Comparison of ENCODE assay signal across 8 cellular contexts in the genomic region with DNA sequence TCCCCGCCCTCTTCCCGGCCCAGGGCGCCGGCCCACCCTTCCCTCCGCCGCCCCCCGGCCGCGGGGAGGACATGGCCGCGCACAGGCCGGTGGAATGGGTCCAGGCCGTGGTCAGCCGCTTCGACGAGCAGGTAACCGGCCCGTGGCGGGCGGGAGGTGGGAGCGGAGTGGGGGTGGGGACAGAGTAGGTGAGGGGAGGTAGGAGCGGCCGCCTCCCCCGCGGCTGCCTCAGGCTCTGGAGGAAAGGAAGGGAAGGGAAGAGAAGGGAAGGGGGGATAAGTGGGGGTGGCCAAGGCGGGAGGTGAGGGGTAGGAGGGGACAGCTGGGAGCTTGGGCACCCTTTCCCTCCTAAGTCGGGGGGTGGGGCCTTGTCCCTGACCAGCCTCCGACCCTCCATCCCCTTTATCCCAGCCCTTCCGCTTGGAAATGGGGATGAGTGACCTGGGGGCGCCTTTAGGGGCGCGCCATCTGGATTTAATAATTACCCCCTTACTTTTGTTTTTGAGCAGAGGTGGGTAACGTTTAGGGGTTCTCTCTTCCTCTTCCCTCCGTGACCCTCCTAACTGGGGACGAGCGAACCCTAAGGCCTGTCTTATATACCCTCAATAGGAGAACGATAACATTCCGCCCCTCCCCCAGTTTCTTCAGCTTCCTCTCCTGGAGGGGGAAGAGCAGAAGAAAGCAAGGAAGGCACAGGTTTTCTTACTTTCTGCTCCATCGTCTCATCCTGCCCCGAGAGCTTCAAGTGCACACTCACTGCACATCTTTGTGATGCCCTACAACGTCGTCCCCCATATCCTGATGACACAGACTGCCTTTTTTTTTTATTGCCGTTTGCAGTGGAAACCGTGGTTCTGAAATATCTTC. TPM values are rescaled to one million over a fixed set of nuclear protein-coding genes. Genes with fewer than 3 reads are reported as not detected.
DNase-seq lines count a peak whose midpoint lies in the region; ATAC-seq and TF ChIP-seq lines count a peak whose summit lies in the region.

No MANE protein-coding gene starts in this region.

- H3K4me3 ChIP-seq in GM12875 (ENCODE audit: low read depth, low read length) (peak overlapping the region; percentile 84), OCI-LY3 (ENCODE audit: low read length) (peak overlapping the region; percentile 82), fibroblast of the aortic adventitia (ENCODE audit: low read depth, low read length) (peak overlapping the region; percentile 88)

- peaks cover 7% of the 10 kb centered on the region; the same call in 1 of the 2 replicates for H4K20me1 ChIP-seq in OCI-LY3 (ENCODE audit: insufficient read depth, low read length)

- no peaks in the 10 kb centered on the region for H3K36me3 ChIP-seq in OCI-LY3 (replicated peaks; ENCODE audit: low read depth, low read length)

- peak overlapping the region; percentile 76 for H3K9ac ChIP-seq in OCI-LY3 (ENCODE audit: low read length)

- H3K36me3 Mint-ChIP-seq in naive thymus-derived CD8-positive, alpha-beta T cell, result no peaks in the 10 kb centered on the region
- no peaks in the 10 kb centered on the region for H3K36me3 Mint-ChIP-seq in type B pancreatic cell

- H3K27ac ChIP-seq in OCI-LY3 (ENCODE audit: low read length), result peak overlapping the region; percentile 19

- peak; percentile 17 for ATAC-seq in HG03025 (IDR thresholded peaks at IDR 0.05; ENCODE audit: low FRiP score, unreplicated experiment)
- ATAC-seq in naive thymus-derived CD8-positive, alpha-beta T cell, result peak; percentile 57 to 66
- no peak for ATAC-seq in HG03565 (IDR thresholded peaks at IDR 0.05; ENCODE audit: unreplicated experiment)

- peak overlapping the region; percentile 80 to 98 (median 94) for H3K27ac Mint-ChIP-seq in naive thymus-derived CD8-positive, alpha-beta T cell
- peak overlapping the region; percentile 96 for H3K27ac Mint-ChIP-seq in type B pancreatic cell

- H3K4me2 ChIP-seq in OCI-LY3 (ENCODE audit: low read length), result peak overlapping the region; percentile 96

- H3K9me3 Mint-ChIP-seq in naive thymus-derived CD8-positive, alpha-beta T cell, result no peaks in the 10 kb centered on the region
- H3K9me3 Mint-ChIP-seq in type B pancreatic cell, result no peaks in the 10 kb centered on the region

- H2AFZ ChIP-seq in OCI-LY3 (ENCODE audit: low read depth, low read length), result peak overlapping the region; percentile 33; the same call in 1 of the 2 replicates

- H3K4me1 Mint-ChIP-seq in naive thymus-derived CD8-positive, alpha-beta T cell, result peaks cover 12 to 15% (median 13%) of the 10 kb centered on the region in 4 donors
- H3K4me1 Mint-ChIP-seq in type B pancreatic cell (ENCODE audit: unreplicated experiment), result peaks cover 19% of the 10 kb centered on the region

- no peaks in the 10 kb centered on the region for H3K27me3 Mint-ChIP-seq in naive thymus-derived CD8-positive, alpha-beta T cell
- H3K27me3 Mint-ChIP-seq in type B pancreatic cell, result no peaks in the 10 kb centered on the region

- no peak for TF ChIP-seq CTCF in GM12875 (IDR thresholded peaks at IDR 0.05; ENCODE audit: borderline replicate concordance, insufficient read depth, low read depth, low read length)
- TF ChIP-seq CTCF in OCI-LY3 (IDR thresholded peaks at IDR 0.05; ENCODE audit: low read depth, low read length), result no peak
- TF ChIP-seq CTCF in fibroblast of the aortic adventitia (IDR thresholded peaks at IDR 0.05; ENCODE audit: insufficient read depth, low read length), result no peak
- TF ChIP-seq CTCF in type B pancreatic cell (conservative IDR thresholded peaks at IDR 0.05), result no peak

- DNase-seq in activated effector memory CD4-positive, alpha-beta T cell treated with anti-CD3 and anti-CD28 coated beads, Interleukin-2, amount 50 U/mL, for 16 hours, result peak; percentile 74
- DNase-seq in fibroblast of the aortic adventitia (ENCODE audit: low read depth), result peak; percentile 39
- peak in 7 of 10 donors; percentile 5 to 40 (median 24) for DNase-seq in naive thymus-derived CD8-positive, alpha-beta T cell
- DNase-seq in type B pancreatic cell (ENCODE audit: extremely low spot score, unreplicated experiment), result peak; percentile 78

- H3K79me2 ChIP-seq in OCI-LY3 (ENCODE audit: low read length), result peaks cover 29% of the 10 kb centered on the region

- no peaks in the 10 kb centered on the region for H3K9me3 ChIP-seq in OCI-LY3 (ENCODE audit: insufficient read depth, low read length)

- no peaks in the 10 kb centered on the region for H3K27me3 ChIP-seq in OCI-LY3 (ENCODE audit: low read depth, low read length)

- H3K4me1 ChIP-seq in OCI-LY3 (ENCODE audit: low read length), result peaks cover 8% of the 10 kb centered on the region

- POLR2A ChIA-PET in naive thymus-derived CD8-positive, alpha-beta T cell (lab: Charles Lee), result interaction anchor here (0.7 kb wide), 1 partner anchor 1154 kb away, joined by 4 read pairs; no protein-coding TSS in a partner anchor

- H3K4me3 Mint-ChIP-seq in naive thymus-derived CD8-positive, alpha-beta T cell, result peak overlapping the region; percentile 84 to 99 (median 96)
- peak overlapping the region; percentile 99 for H3K4me3 Mint-ChIP-seq in type B pancreatic cell

RNA-seq across cellular contexts. Expression of a gene that starts 0.7 kb away (rescaled TPM):
- total RNA-seq in fibroblast of the aortic adventitia (ENCODE audit: low replicate concordance) (59.3 and 79.7 TPM in 2 replicates), type B pancreatic cell (ENCODE audit: low replicate concordance) (62.6 and 69.9 TPM in 2 replicates)
- 10 to 100 TPM; 45.9 to 47.3 TPM for total RNA-seq in naive thymus-derived CD8-positive, alpha-beta T cell
- polyA plus RNA-seq in naive thymus-derived CD8-positive, alpha-beta T cell, result 10 to 100 TPM in 2 of 3 donors, 1 to 10 TPM in 1; 7.5 to 14.3 (median 11.0) TPM

Comparison
In these comparisons a context has a peak if more than half of its experiments do, and no peak if none do; other contexts are left out.
1. DNase-seq: peak in every context shown above with its lines; median percentile 78 in type B pancreatic cell; 74 in activated effector memory CD4-positive, alpha-beta T cell treated with anti-CD3 and anti-CD28 coated beads, Interleukin-2, amount 50 U/mL, for 16 hours; 39 in fibroblast of the aortic adventitia; 24 in naive thymus-derived CD8-positive, alpha-beta T cell.